ENCODE assay signal across 1 cellular context in genomic region chr6:69026243-69026642, GRCh38.
TF ChIP-seq lines count a peak whose summit lies in the region.

No MANE protein-coding gene starts in this region.

TF ChIP-seq in GM23338, 12 proteins besides CTCF, POLR2A, EP300 and RAD21 (continued from another document):
- TF ChIP-seq ZNF462 (CRISPR knock-in tag; IDR thresholded peaks at IDR 0.05) (no peak), NANOG (IDR thresholded peaks at IDR 0.05; ENCODE audit: borderline replicate concordance) (no peak), POLR2AphosphoS5 (IDR thresholded peaks at IDR 0.05; ENCODE audit: low read depth) (no peak), REST (IDR thresholded peaks at IDR 0.05; ENCODE audit: unreplicated experiment) (no peak), CREB1 (CRISPR knock-in tag; IDR thresholded peaks at IDR 0.05; ENCODE audit: low read depth) (no peak), EZH2phosphoT487 (IDR thresholded peaks at IDR 0.05; ENCODE audit: unreplicated experiment) (no peak), ZNF114 (CRISPR knock-in tag; IDR thresholded peaks at IDR 0.05) (no peak), STAT1 (IDR thresholded peaks at IDR 0.05; ENCODE audit: unreplicated experiment) (no peak), JUNB (IDR thresholded peaks at IDR 0.05; ENCODE audit: unreplicated experiment) (no peak), ZNF331 (CRISPR knock-in tag; IDR thresholded peaks at IDR 0.05; ENCODE audit: low read depth) (no peak), ETS1 (IDR thresholded peaks at IDR 0.05) (no peak)
TF ChIP-seq in GM23338: peak in this region for 0.
